8 cellular contexts compared by ENCODE assay signal in the genomic region with DNA sequence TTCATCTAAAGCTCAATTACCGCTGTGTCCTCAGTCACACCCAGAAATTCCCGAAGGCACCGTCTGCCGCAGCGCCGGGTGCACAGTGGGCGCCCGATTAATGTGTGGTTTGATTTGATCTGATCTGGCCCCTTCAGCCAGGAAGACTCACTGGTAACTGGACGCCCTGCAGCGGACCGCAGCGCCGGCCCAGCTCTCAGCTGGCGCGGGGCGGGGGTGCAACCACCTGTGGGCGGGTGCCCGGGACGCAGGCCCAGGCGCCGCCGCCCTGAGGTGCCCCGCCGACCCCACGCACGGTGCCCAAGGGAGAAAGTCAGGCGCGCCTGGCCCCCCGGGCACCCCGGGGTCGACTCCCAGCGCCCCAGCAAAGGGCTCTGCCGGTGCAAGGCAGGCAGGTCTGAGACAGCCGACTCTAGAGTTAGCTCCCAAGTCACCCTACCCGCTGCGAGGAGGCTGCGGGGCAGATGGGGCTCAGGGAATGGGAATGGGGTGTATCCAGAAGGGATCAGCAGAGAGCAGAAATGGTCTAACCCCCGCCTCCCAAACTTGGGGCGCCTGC. TPM values are rescaled to one million over a fixed set of nuclear protein-coding genes. Genes with fewer than 3 reads are reported as not detected.
A peak's percentile ranks its signal among the peaks of the same experiment; 100 is the strongest.
DNase-seq lines count a peak whose midpoint lies in the region; ATAC-seq and TF ChIP-seq lines count a peak whose summit lies in the region.

No MANE protein-coding gene starts in this region.

- H3K4me1 ChIP-seq in H9 (ENCODE audit: insufficient read depth, low read length) (peaks cover 34% of the 10 kb centered on the region), esophagus muscularis mucosa (peaks cover 14 to 25% (median 19%) of the 10 kb centered on the region in 4 donors), trophoblast cell (ENCODE audit: control insufficient read depth in 1 of 2, insufficient read depth in 2 of 2, low read length in 2 of 2) (peaks cover 7 to 22% of the 10 kb centered on the region in 2 experiments)

- H3K4me3 ChIP-seq in esophagus muscularis mucosa (peak overlapping the region in 3 of 4 donors; percentile 44 to 71 (median 46)), trophoblast cell (ENCODE audit: low read depth, low read length) (peak overlapping the region; percentile 38)

- no peak overlapping the region for H4K12ac ChIP-seq in trophoblast cell (ENCODE audit: low read depth, low read length)

- H3K36me3 ChIP-seq in esophagus muscularis mucosa (no peaks in the 10 kb centered on the region), trophoblast cell (ENCODE audit: control insufficient read depth in 1 of 2, insufficient read depth in 2 of 2, low read length in 2 of 2) (no peaks in the 10 kb centered on the region)

- H2AFZ ChIP-seq in H9 (ENCODE audit: low read length): no peak overlapping the region
- H2AFZ ChIP-seq in trophoblast cell (ENCODE audit: insufficient read depth, low read length, poor library complexity): peak overlapping the region; percentile 15

- H3K9ac ChIP-seq in H9 (ENCODE audit: extremely low read depth, insufficient read length, low read length) (peak overlapping the region; percentile 37), trophoblast cell (ENCODE audit: low read length) (no peak overlapping the region)

- peaks cover 18% of the 10 kb centered on the region for H3K23me2 ChIP-seq in H9 (ENCODE audit: insufficient read length, low read depth, low read length, poor library complexity, severe bottlenecking)

- peak overlapping the region; percentile 71 for H3K27ac ChIP-seq in H9 (ENCODE audit: insufficient read length, low read depth, low read length)
- peak overlapping the region; percentile 84 for H3K27ac ChIP-seq in RWPE1
- H3K27ac ChIP-seq in esophagus muscularis mucosa (replicated peaks in 1 of 4): no peak overlapping the region
- H3K27ac ChIP-seq in trophoblast cell (ENCODE audit: low read depth, low read length): no peak overlapping the region

- H3K79me1 ChIP-seq in H9 (ENCODE audit: insufficient read depth, low read depth, low read length, poor library complexity, severe bottlenecking) (peaks cover 4% of the 10 kb centered on the region), trophoblast cell (ENCODE audit: low read length) (peaks cover 10% of the 10 kb centered on the region)

- no peaks in the 10 kb centered on the region for H4K20me1 ChIP-seq in H9 (ENCODE audit: control insufficient read depth, insufficient read depth, insufficient read length)

- peak overlapping the region; percentile 88 to 98 (median 98); a peak in 6 of 7 replicates for H3K27ac Mint-ChIP-seq in H9

- H3K18ac ChIP-seq in H9 (ENCODE audit: insufficient read length, low read depth, low read length) (peak overlapping the region; percentile 51), trophoblast cell (ENCODE audit: low read length) (peak overlapping the region; percentile 38)

- H2BK15ac ChIP-seq in H9 (ENCODE audit: low read depth, low read length): no peak overlapping the region

- no peak overlapping the region for H3K4ac ChIP-seq in H9 (ENCODE audit: low read depth, low read length)
- H3K4ac ChIP-seq in trophoblast cell (ENCODE audit: low read depth, low read length): peak overlapping the region; percentile 93

- no peak overlapping the region for H3K56ac ChIP-seq in H9 (ENCODE audit: insufficient read length, low read depth, low read length)

- H2BK5ac ChIP-seq in H9 (ENCODE audit: insufficient read length, low read length): no peak overlapping the region
- H2BK5ac ChIP-seq in trophoblast cell (ENCODE audit: low read depth, low read length, poor library complexity): peak overlapping the region; percentile 33

- no peak overlapping the region for H3T11ph ChIP-seq in H9 (ENCODE audit: low read length)

- TF ChIP-seq CTCF in H9 (conservative IDR thresholded peaks at IDR 0.05) (no peak), RWPE1 (conservative IDR thresholded peaks at IDR 0.05; ENCODE audit: low read depth) (no peak; the same call in 1 of the 2 replicates), esophagus muscularis mucosa (IDR thresholded peaks at IDR 0.05) (no peak)

- peaks cover 13% of the 10 kb centered on the region for H3K27me3 Mint-ChIP-seq in H9 (ENCODE audit: low read depth)

- WGBS in H9 (ENCODE audit: extremely low coverage, insufficient read length, low lambda C conversion rate): no CpG with 5 or more reads among the region's 39 CpGs
- 59% methylated on average over 11 of the region's 39 CpGs for WGBS in esophagus muscularis mucosa
- WGBS in trophoblast cell (ENCODE audit: extremely low coverage, insufficient coverage, insufficient read length): no CpG with 5 or more reads among the region's 39 CpGs

- H2AK5ac ChIP-seq in H9 (ENCODE audit: insufficient read length, low read length) (no peak overlapping the region), trophoblast cell (ENCODE audit: low read length) (no peak overlapping the region)

- ATAC-seq in GM21447 (IDR thresholded peaks at IDR 0.05; ENCODE audit: unreplicated experiment) (no peak), HG03521 (IDR thresholded peaks at IDR 0.05; ENCODE audit: unreplicated experiment) (no peak)

- TF ChIP-seq EP300 in esophagus muscularis mucosa (IDR thresholded peaks at IDR 0.05): no peak

- no peaks in the 10 kb centered on the region; a peak in 1 of 7 replicates for H3K36me3 Mint-ChIP-seq in H9 (ENCODE audit: insufficient read depth in 1 of 3, low read depth in 3 of 3)

- POLR2A ChIA-PET in RWPE1 (lab: Yijun Ruan, JAX; ENCODE audit: low non-redundant PET): interaction anchor here (0.7 to 0.8 kb wide), 2 partner anchors 16 to 26 kb away, joined by 3 read pairs; no protein-coding TSS in a partner anchor

- intact Hi-C loops in esophagus muscularis mucosa (cut with DNase I): no loop called here

- peaks cover 49 to 51% of the 10 kb centered on the region in 2 experiments for H3K4me1 Mint-ChIP-seq in H9

- H3K79me2 ChIP-seq in H9 (ENCODE audit: insufficient read depth, low read length) (peaks cover 28% of the 10 kb centered on the region; the same call in 1 of the 2 replicates), trophoblast cell (ENCODE audit: control insufficient read depth, insufficient read depth, low read length, poor library complexity) (peaks cover 12% of the 10 kb centered on the region)

- H2BK12ac ChIP-seq in H9 (ENCODE audit: insufficient read length, low read depth, low read length) (no peak overlapping the region), trophoblast cell (ENCODE audit: low read length) (no peak overlapping the region)

- H3K9me3 Mint-ChIP-seq in H9: no peaks in the 10 kb centered on the region; a peak in 1 of 5 replicates

- H4K8ac ChIP-seq in H9 (replicated peaks; ENCODE audit: insufficient read length, low read depth, low read length): no peak overlapping the region
- H4K8ac ChIP-seq in trophoblast cell (ENCODE audit: low read depth, low read length): peak overlapping the region; percentile 40

- CTCF ChIA-PET in RWPE1 (lab: Yijun Ruan, JAX): interaction anchor here (0.6 to 2.4 kb wide), 9 partner anchors 10 to 217 kb away, joined by 3 to 17 read pairs (median 3); no protein-coding TSS in a partner anchor

- peak overlapping the region; percentile 90 for H3K4me2 ChIP-seq in H9 (ENCODE audit: insufficient read depth, insufficient read length, low read length)
- H3K4me2 ChIP-seq in trophoblast cell (ENCODE audit: low read length): peak overlapping the region; percentile 73

- DNase-seq in H9 (no peak), RWPE1 (ENCODE audit: low spot score) (peak; percentile 54), esophagus muscularis mucosa (ENCODE audit: extremely low spot score) (no peak), trophoblast cell (no peak), EL (no peak)
- no peak for DNase-seq in activated effector memory CD4-positive, alpha-beta T cell treated with Interleukin-2 at 50 U/mL for 16 hours

- H3K27me3 ChIP-seq in H9 (ENCODE audit: insufficient read depth, low read length): no peaks in the 10 kb centered on the region
- peaks cover 0 to 31% (median 7%) of the 10 kb centered on the region in 4 donors for H3K27me3 ChIP-seq in esophagus muscularis mucosa
- no peaks in the 10 kb centered on the region for H3K27me3 ChIP-seq in trophoblast cell (ENCODE audit: insufficient read depth, low read length)

- H2BK120ac ChIP-seq in H9 (ENCODE audit: low read depth, low read length, poor library complexity, severe bottlenecking): no peak overlapping the region
- H2BK120ac ChIP-seq in trophoblast cell (ENCODE audit: insufficient read depth, low read length, poor library complexity): peak overlapping the region; percentile 26

- peak overlapping the region; percentile 86 to 94 for H3K4me3 Mint-ChIP-seq in H9

- H3K9me3 ChIP-seq in H9 (ENCODE audit: control insufficient read depth, low read depth, low read length): no peaks in the 10 kb centered on the region
- no peaks in the 10 kb centered on the region for H3K9me3 ChIP-seq in esophagus muscularis mucosa
- H3K9me3 ChIP-seq in trophoblast cell (ENCODE audit: insufficient read depth, low read depth, low read length): no peaks in the 10 kb centered on the region

- TF ChIP-seq POLR2A in esophagus muscularis mucosa (IDR thresholded peaks at IDR 0.05; ENCODE audit: low read depth): no peak

- H4K91ac ChIP-seq in H9 (ENCODE audit: insufficient read length, low read depth, low read length): no peak overlapping the region
- peak overlapping the region; percentile 80 for H4K91ac ChIP-seq in trophoblast cell (ENCODE audit: low read depth, low read length)

- no peak overlapping the region for H4K5ac ChIP-seq in H9 (ENCODE audit: insufficient read length, low read depth, low read length)

- H3K14ac ChIP-seq in H9 (ENCODE audit: insufficient read depth, low read length) (no peak overlapping the region; the same call in none of the 2 replicates), trophoblast cell (ENCODE audit: low read length) (peak overlapping the region; percentile 19)

- no peak overlapping the region for H3K23ac ChIP-seq in H9 (ENCODE audit: insufficient read length, low read depth, low read length)
- no peak overlapping the region for H3K23ac ChIP-seq in trophoblast cell (ENCODE audit: low read length)

- H2BK20ac ChIP-seq in H9 (ENCODE audit: low read depth, low read length, poor library complexity, severe bottlenecking): no peak overlapping the region

RNA-seq across cellular contexts. Expression of gene EPB41L4B, which starts 1.7 kb away (rescaled TPM):
- total RNA-seq in H9 (2021) (18.9 and 19.7 TPM in 2 replicates), esophagus muscularis mucosa (1 to 10 TPM in 3 of 4 donors, under 1 TPM in 1; 0.42 to 2.3 (median 1.5) TPM)
- polyA plus RNA-seq in trophoblast cell (2013): 23.7 and 24.0 TPM in 2 replicates

Comparison
In these comparisons a context has a peak if more than half of its experiments do, and no peak if none do; other contexts are left out.
1. H3K27ac ChIP-seq: peak in H9 (single experiment) and RWPE1 (single experiment); none in esophagus muscularis mucosa (0 of 4) and trophoblast cell (single experiment).